ENCODE assay signal across 23 cellular contexts in the genomic region with DNA sequence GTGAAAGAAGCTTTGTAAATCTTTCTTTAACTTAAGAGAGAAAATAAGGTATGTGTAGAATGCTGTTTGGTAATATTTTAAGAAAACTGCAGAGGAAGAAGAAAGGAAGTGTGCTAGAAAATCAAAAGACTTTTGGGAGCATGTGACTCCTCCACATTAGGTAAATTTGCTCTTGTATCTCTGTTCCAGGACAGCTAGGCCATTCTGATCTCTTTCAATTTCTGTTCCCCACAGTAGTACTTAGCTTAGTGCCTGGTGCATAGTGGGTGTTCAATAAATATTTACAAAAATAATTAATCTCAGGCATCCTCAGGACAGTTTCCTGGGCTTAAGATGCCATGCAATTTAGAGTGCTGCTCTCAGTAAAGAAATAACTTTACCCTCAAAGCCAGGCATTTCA.
DNase-seq lines count a peak whose midpoint lies in the region; ATAC-seq and FAIRE-seq lines count a peak whose summit lies in the region.
"Had no signal": no experiment of that assay in that cellular context is flagged by ENCODE, and none has a peak within 500 bp of the region (broad histone marks: within the 10 kb centered on the region; RNA-seq: fewer than 3 reads in every experiment).

No MANE protein-coding gene starts in this region.

- intact Hi-C loops in dendritic cell treated with granulocyte-macrophage colony-stimulating factor and Interleukin-4, amounts not matched to agents 40 ng/mL and 50 ng/mL, for 4 days (cut with micrococcal nuclease) = no loop called here
- intact Hi-C loops in posterior vena cava (cut with DNase I) = no loop called here

- H3K9me3 Mint-ChIP-seq in dendritic cell treated with granulocyte-macrophage colony-stimulating factor and Interleukin-4, amounts not matched to agents 40 ng/mL and 50 ng/mL, for 4 days = no peaks in the 10 kb centered on the region
- H3K9me3 Mint-ChIP-seq: activated naive CD4-positive, alpha-beta T cell treated with anti-CD3 and anti-CD28 coated beads, Interleukin-2, amount 10 ng/mL, durations not matched to agents 7 days and 5 days; activated T-cell treated with anti-CD3 and anti-CD28 coated beads, Interleukin-2, amount 50 U/mL, for 4 hours; CD8-positive, alpha-beta memory T cell; memory B cell; type B pancreatic cell had no signal

- H3K27ac Mint-ChIP-seq in dendritic cell treated with granulocyte-macrophage colony-stimulating factor and Interleukin-4, amounts not matched to agents 40 ng/mL and 50 ng/mL, for 4 days = peak overlapping the region; percentile 9
- H3K27ac Mint-ChIP-seq: activated naive CD4-positive, alpha-beta T cell treated with anti-CD3 and anti-CD28 coated beads, Interleukin-2, amount 10 ng/mL, durations not matched to agents 7 days and 5 days; memory B cell; type B pancreatic cell had no signal

- no peaks in the 10 kb centered on the region for H3K27me3 Mint-ChIP-seq in dendritic cell treated with granulocyte-macrophage colony-stimulating factor and Interleukin-4, amounts not matched to agents 40 ng/mL and 50 ng/mL, for 4 days
- H3K27me3 Mint-ChIP-seq: activated naive CD4-positive, alpha-beta T cell treated with anti-CD3 and anti-CD28 coated beads, Interleukin-2, amount 10 ng/mL, durations not matched to agents 7 days and 5 days; CD8-positive, alpha-beta memory T cell; memory B cell; type B pancreatic cell had no signal

- ATAC-seq in GM21723 (IDR thresholded peaks at IDR 0.05; ENCODE audit: unreplicated experiment) = peak; percentile 43
- ATAC-seq in HG03025 (IDR thresholded peaks at IDR 0.05; ENCODE audit: low FRiP score, unreplicated experiment) = peak; percentile 63
- ATAC-seq: A549; activated T-cell treated with anti-CD3 and anti-CD28 coated beads, Interleukin-2, amount 50 U/mL, for 4 hours; SK-N-SH treated with all-trans-retinoic acid at 6 μM for 48 hours had no signal

- H3K4me3 Mint-ChIP-seq in dendritic cell treated with granulocyte-macrophage colony-stimulating factor and Interleukin-4, amounts not matched to agents 40 ng/mL and 50 ng/mL, for 4 days = no peak overlapping the region
- H3K4me3 Mint-ChIP-seq: activated naive CD4-positive, alpha-beta T cell treated with anti-CD3 and anti-CD28 coated beads, Interleukin-2, amount 10 ng/mL, durations not matched to agents 7 days and 5 days; activated T-cell treated with anti-CD3 and anti-CD28 coated beads, Interleukin-2, amount 50 U/mL, for 4 hours; CD8-positive, alpha-beta memory T cell; memory B cell; type B pancreatic cell had no signal

- peak; percentile 83 for FAIRE-seq in GM18507 (lab: Jason Lieb, UNC)
- FAIRE-seq: A549, endometrium, G401.6 had no signal

- H3K4me1 Mint-ChIP-seq in dendritic cell treated with granulocyte-macrophage colony-stimulating factor and Interleukin-4, amounts not matched to agents 40 ng/mL and 50 ng/mL, for 4 days (ENCODE audit: low read depth) = no peaks in the 10 kb centered on the region

- peaks cover 47% of the 10 kb centered on the region for H3K36me3 Mint-ChIP-seq in dendritic cell treated with granulocyte-macrophage colony-stimulating factor and Interleukin-4, amounts not matched to agents 40 ng/mL and 50 ng/mL, for 4 days (ENCODE audit: low read depth)
- H3K36me3 Mint-ChIP-seq: activated naive CD4-positive, alpha-beta T cell treated with anti-CD3 and anti-CD28 coated beads, Interleukin-2, amount 10 ng/mL, durations not matched to agents 7 days and 5 days; type B pancreatic cell had no signal

- DNase-seq in GM18507 (ENCODE audit: extremely low spot score, insufficient read length, low read depth) (no peak), posterior vena cava (ENCODE audit: low spot score) (no peak), amniotic stem cell (lab: John Stamatoyannopoulos, UW) (no peak)
- DNase-seq in activated effector memory CD4-positive, alpha-beta T cell treated with anti-CD3 and anti-CD28 coated beads, Interleukin-2, amount 50 U/mL, for 16 hours = no peak
- no peak for DNase-seq in stimulated activated CD4-positive, alpha-beta T cell treated with anti-CD3 and anti-CD28 coated beads, Interleukin-1b, Interleukin-23, amount 100 ng/mL, for 48 hours
- DNase-seq: activated CD4-positive, alpha-beta T cell treated with anti-CD3 and anti-CD28 coated beads for 48 hours; activated naive CD4-positive, alpha-beta T cell treated with anti-CD3 and anti-CD28 coated beads, Interleukin-2, amount 10 ng/mL, durations not matched to agents 7 days and 5 days; activated T-cell treated with anti-CD3 and anti-CD28 coated beads, Interleukin-2, amount 50 U/mL, for 4 hours; CD8-positive, alpha-beta memory T cell; dermis blood vessel endothelial cell; glutamatergic neuron; H7; kidney glomerular epithelial cell; OCI-M1 had no signal
